ENCODE assay signal across 13 cellular contexts in the genomic region with DNA sequence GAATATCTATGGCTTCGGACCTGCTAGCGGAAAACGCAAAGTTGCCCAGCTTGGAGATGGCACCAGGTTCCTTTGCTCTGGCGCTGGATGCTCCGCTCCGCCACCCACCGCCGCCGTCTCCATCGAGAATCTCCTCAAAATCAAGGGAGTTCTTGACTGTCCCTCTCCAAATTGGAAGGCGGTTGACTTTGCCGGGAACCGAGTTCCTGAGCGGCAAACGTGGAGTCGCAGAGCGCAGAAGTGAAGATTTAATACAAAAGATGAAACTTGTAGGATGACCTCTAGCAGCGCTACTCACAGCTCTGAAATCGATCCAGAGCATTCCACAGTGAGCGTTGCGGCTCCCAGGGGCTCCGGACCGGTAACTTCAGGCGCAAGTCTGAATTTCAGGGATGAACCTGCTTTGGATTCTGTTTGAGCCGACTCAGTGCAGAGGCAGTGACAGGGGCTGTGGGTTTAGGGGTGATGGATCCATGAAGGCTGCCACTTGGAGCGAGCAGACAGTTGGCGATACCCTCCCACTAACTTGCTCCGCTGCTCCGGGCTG. TPM values are rescaled to one million over a fixed set of nuclear protein-coding genes. Genes with fewer than 3 reads are reported as not detected.
DNase-seq lines count a peak whose midpoint lies in the region; ATAC-seq and TF ChIP-seq lines count a peak whose summit lies in the region.
"Had no signal": no experiment of that assay in that cellular context is flagged by ENCODE, and none has a peak within 500 bp of the region (broad histone marks: within the 10 kb centered on the region; RNA-seq: fewer than 3 reads in every experiment).

No MANE protein-coding gene starts in this region.

- DNase-seq in GM03348 (ENCODE audit: low spot score) (peak; percentile 1), PC-3 (no peak), esophagus muscularis mucosa (ENCODE audit: extremely low spot score) (no peak), CD1c-positive myeloid dendritic cell (ENCODE audit: extremely low spot score) (no peak), NCI-H2029 treated with DMSO at 0.1 percent for 48 hours (lab: John Stamatoyannopoulos, UW) (no peak)
- DNase-seq: activated CD4-positive, alpha-beta T cell treated with anti-CD3 and anti-CD28 coated beads for 4 hours; IMR-90; mucosa of descending colon had no signal

- peak overlapping the region; percentile 81 for H3K4me3 ChIP-seq in PC-3 (ENCODE audit: low read length)
- H3K4me3 ChIP-seq in esophagus muscularis mucosa: peak overlapping the region in 3 of 4 donors; percentile 49 to 59 (median 50)
- peak overlapping the region; percentile 90 for H3K4me3 ChIP-seq in neuron (ENCODE audit: low read length)
- H3K4me3 ChIP-seq: mucosa of descending colon, PC-9 had no signal

- no peak for TF ChIP-seq EP300 in esophagus muscularis mucosa (IDR thresholded peaks at IDR 0.05)

- H3K4me1 ChIP-seq in PC-3 (ENCODE audit: insufficient read depth, low read length) (no peaks in the 10 kb centered on the region), esophagus muscularis mucosa (peaks cover 14 to 40% (median 37%) of the 10 kb centered on the region in 4 donors), neuron (ENCODE audit: insufficient read depth, low read length) (peaks cover 20% of the 10 kb centered on the region)

- intact Hi-C loops in PC-3 (cut with micrococcal nuclease) (loop anchor here (5.0 to 10.0 kb wide), 3 partner anchors 137 to 230 kb away; no protein-coding TSS in a partner anchor), esophagus muscularis mucosa (cut with DNase I) (loop anchor here (10.0 kb wide), 1 partner anchor 440 kb away; no protein-coding TSS in a partner anchor)

- WGBS in esophagus muscularis mucosa: 3% methylated on average over 16 of the region's 29 CpGs

- ATAC-seq in PC-3: no peak
- ATAC-seq in HG02642 (IDR thresholded peaks at IDR 0.05; ENCODE audit: poor library complexity, unreplicated experiment): no peak
- no peak for ATAC-seq in GM21526 (IDR thresholded peaks at IDR 0.05; ENCODE audit: low FRiP score, unreplicated experiment)
- ATAC-seq: mucosa of descending colon had no signal

- TF ChIP-seq POLR2A in esophagus muscularis mucosa (IDR thresholded peaks at IDR 0.05; ENCODE audit: low read depth): no peak

- no peaks in the 10 kb centered on the region for H3K79me2 ChIP-seq in PC-3 (ENCODE audit: low read length)

- H3K9me2 ChIP-seq in PC-3 (replicated peaks; ENCODE audit: low read length): no peaks in the 10 kb centered on the region

- H2AFZ ChIP-seq in PC-3 (ENCODE audit: low read length) (peak overlapping the region; percentile 83; the same call in 1 of the 2 replicates), neuron (ENCODE audit: low read depth, low read length) (peak overlapping the region; percentile 99)
- H2AFZ ChIP-seq: PC-9 had no signal

- no TSS peak for BruUV-seq in PC-3 (replicated peaks; lab: Mats Ljungman, UMichigan)

- H3K27me3 ChIP-seq in PC-3 (ENCODE audit: low read length) (no peaks in the 10 kb centered on the region), esophagus muscularis mucosa (peaks cover 0 to 74% (median 36%) of the 10 kb centered on the region in 4 donors), neuron (ENCODE audit: insufficient read depth, low read length) (peaks cover 27% of the 10 kb centered on the region)

- H3K9ac ChIP-seq in PC-3 (ENCODE audit: low read length): peak overlapping the region; percentile 37; the same call in 1 of the 2 replicates

- peak overlapping the region; percentile 99 for H3K4me2 ChIP-seq in PC-3 (ENCODE audit: low read length)
- H3K4me2 ChIP-seq: PC-9 had no signal

- POLR2A ChIA-PET in PC-3 (lab: Charles Lee; ENCODE audit: unreplicated experiment): no interaction called here

- no peaks in the 10 kb centered on the region for H4K20me1 ChIP-seq in PC-3 (ENCODE audit: low read length)

- CTCF ChIA-PET in PC-3 (lab: Charles Lee): interaction anchor here (0.6 kb wide), 1 partner anchor 186 kb away, joined by 4 read pairs; no protein-coding TSS in a partner anchor

- no peaks in the 10 kb centered on the region for H3K36me3 ChIP-seq in PC-3 (ENCODE audit: low read depth, low read length)
- no peaks in the 10 kb centered on the region for H3K36me3 ChIP-seq in esophagus muscularis mucosa
- no peaks in the 10 kb centered on the region for H3K36me3 ChIP-seq in neuron (ENCODE audit: insufficient read depth, low read length)

- TF ChIP-seq CTCF in PC-3 (conservative IDR thresholded peaks at IDR 0.05; ENCODE audit: low read depth, low read length) (no peak), esophagus muscularis mucosa (IDR thresholded peaks at IDR 0.05) (no peak)

- H3K27ac ChIP-seq in PC-3 (ENCODE audit: low read length) (no peak overlapping the region), esophagus muscularis mucosa (replicated peaks in 1 of 4) (no peak overlapping the region)
- H3K27ac ChIP-seq: PC-9 had no signal

- H3K9me3 ChIP-seq in PC-3 (ENCODE audit: low read length) (no peaks in the 10 kb centered on the region), esophagus muscularis mucosa (no peaks in the 10 kb centered on the region), neuron (ENCODE audit: low read length) (no peaks in the 10 kb centered on the region)
- H3K9me3 ChIP-seq: mucosa of descending colon had no signal

- no peaks in the 10 kb centered on the region for H3F3A ChIP-seq in PC-3 (ENCODE audit: low read length, unreplicated experiment)

RNA-seq across cellular contexts. Expression of gene LINGO2, which starts 1.4 kb away (rescaled TPM):
- total RNA-seq in PC-3 (2014; rRNA removed): 0.06 and 0.33 TPM in 2 replicates
- under 1 TPM in 2 of 4 donors, not detected in 2; 0.17 to 0.33 TPM for total RNA-seq in esophagus muscularis mucosa
- total RNA-seq: Daoy, IMR-90 had no signal
